ENCODE assay signal across 9 cellular contexts in the genomic region with DNA sequence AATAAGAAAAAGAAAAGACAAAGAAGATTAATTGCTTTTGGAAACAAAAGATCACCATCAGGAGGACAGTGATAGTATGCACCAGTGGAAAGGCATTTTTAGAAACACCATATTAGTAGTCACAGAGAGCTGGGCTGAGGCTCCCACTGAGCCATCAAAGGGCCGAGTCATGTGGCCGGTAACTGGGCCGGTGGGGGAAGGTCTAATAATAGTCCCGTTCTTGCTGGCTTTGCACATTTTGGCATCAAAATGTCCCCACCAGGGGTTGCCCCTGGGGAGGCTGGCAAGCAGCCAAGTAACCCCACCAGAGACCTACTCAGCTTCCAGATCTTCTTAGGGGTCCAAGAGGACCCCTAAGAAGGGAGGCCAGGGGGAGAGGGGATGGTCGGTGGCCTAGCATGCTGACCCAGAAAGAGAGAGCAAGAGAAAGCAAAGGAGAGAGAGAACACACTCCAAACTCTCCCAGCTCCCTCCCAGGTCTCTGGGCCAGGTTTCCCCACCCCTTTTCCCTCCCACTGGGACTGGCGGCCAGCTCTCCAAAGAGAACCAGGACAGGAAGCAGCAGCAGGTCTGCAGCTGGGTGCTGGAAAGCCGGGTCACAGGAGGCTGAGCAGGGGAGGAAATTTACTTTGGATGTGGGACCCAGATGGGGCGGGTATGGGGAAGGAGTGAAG.
A peak's percentile ranks its signal among the peaks of the same experiment; 100 is the strongest.
DNase-seq lines count a peak whose midpoint lies in the region; TF ChIP-seq lines count a peak whose summit lies in the region.
"Had no signal": no experiment of that assay in that cellular context is flagged by ENCODE, and none has a peak within 500 bp of the region (broad histone marks: within the 10 kb centered on the region; RNA-seq: fewer than 3 reads in every experiment).

No MANE protein-coding gene starts in this region.

- peaks cover 14% of the 10 kb centered on the region for H3K27me3 ChIP-seq in left ventricle myocardium inferior (ENCODE audit: low read depth)

- peak overlapping the region; percentile 2 for H3K27ac ChIP-seq in left ventricle myocardium inferior (replicated peaks)

- peak; percentile 6 for DNase-seq in SW480 (ENCODE audit: low spot score)
- peak; percentile 43 for DNase-seq in left ventricle myocardium inferior
- DNase-seq in posterior cingulate gyrus = peak in 8 of 10 donors; percentile 33 to 91 (median 56)
- no peak for DNase-seq in SKM-1 treated with dmso at 0.1 percent for 144 hours (lab: John Stamatoyannopoulos, UW; ENCODE audit: unreplicated experiment)
- DNase-seq in stimulated activated CD4-positive, alpha-beta T cell treated with anti-CD3 and anti-CD28 coated beads, Interleukin-4, amount 100 ng/mL, for 4 hours = no peak
- DNase-seq in RKO (ENCODE audit: low spot score) = no peak
- DNase-seq in stimulated activated CD4-positive, alpha-beta T cell treated with anti-CD3 and anti-CD28 coated beads, Interleukin-12 subunit alpha, Interleukin-12 subunit beta, amount 100 ng/mL, for 4 hours = no peak
- DNase-seq: stimulated activated CD8-positive, alpha-beta memory T cell treated with anti-CD3 and anti-CD28 coated beads, Interleukin-4, amount 100 ng/mL, for 48 hours had no signal

- H3K36me3 ChIP-seq in ES-I3 (ENCODE audit: insufficient read depth, low read length) = no peaks in the 10 kb centered on the region
- H3K36me3 ChIP-seq in left ventricle myocardium inferior = no peaks in the 10 kb centered on the region

- H3K4me1 ChIP-seq in ES-I3 (ENCODE audit: insufficient read depth, low read length) (peaks cover 18% of the 10 kb centered on the region), left ventricle myocardium inferior (peaks cover 18% of the 10 kb centered on the region)

- H3K9ac ChIP-seq in ES-I3 (ENCODE audit: low read depth, low read length) = peak overlapping the region; percentile 19; the same call in 1 of the 2 replicates

- intact Hi-C loops in left ventricle myocardium inferior (cut with micrococcal nuclease) = no loop called here
- intact Hi-C loops in posterior cingulate gyrus (cut with DNase I) = no loop called here

- H3K4me3 ChIP-seq in left ventricle myocardium inferior = peak overlapping the region; percentile 12

- no peaks in the 10 kb centered on the region for H3K9me3 ChIP-seq in ES-I3 (ENCODE audit: control insufficient read depth, insufficient read depth, low read length)
- peaks cover 7% of the 10 kb centered on the region for H3K9me3 ChIP-seq in left ventricle myocardium inferior (replicated peaks)

- no peak for TF ChIP-seq CTCF in left ventricle myocardium inferior (IDR thresholded peaks at IDR 0.05; ENCODE audit: borderline replicate concordance)

Comparison
In these comparisons a context has a peak if more than half of its experiments do, and no peak if none do; other contexts are left out.
1. DNase-seq: peak in SW480 (single experiment), left ventricle myocardium inferior (single experiment) and posterior cingulate gyrus (8 of 10); none in SKM-1 treated with dmso at 0.1 percent for 144 hours (single experiment), stimulated activated CD4-positive, alpha-beta T cell treated with anti-CD3 and anti-CD28 coated beads, Interleukin-4, amount 100 ng/mL, for 4 hours (0 of 2), RKO (single experiment) and stimulated activated CD4-positive, alpha-beta T cell treated with anti-CD3 and anti-CD28 coated beads, Interleukin-12 subunit alpha, Interleukin-12 subunit beta, amount 100 ng/mL, for 4 hours (single experiment).